Comparison of ENCODE assay signal across 8 cellular contexts in genomic region chr10:124462348-124462695, GRCh38. TPM values are rescaled to one million over a fixed set of nuclear protein-coding genes. Genes with fewer than 3 reads are reported as not detected.
DNase-seq lines count a peak whose midpoint lies in the region; ATAC-seq, FAIRE-seq and TF ChIP-seq lines count a peak whose summit lies in the region.

No MANE protein-coding gene starts in this region.

- H3K27ac ChIP-seq in astrocyte (ENCODE audit: low read depth, low read length) (peak overlapping the region; percentile 26), thymus (ENCODE audit: low read depth) (no peak overlapping the region)

- no peaks in the 10 kb centered on the region for H3K36me3 ChIP-seq in astrocyte (ENCODE audit: insufficient read depth, low read length)
- H3K36me3 ChIP-seq in thymus (ENCODE audit: control insufficient read depth, insufficient read depth) = no peaks in the 10 kb centered on the region

- H3K4me1 ChIP-seq in astrocyte (ENCODE audit: insufficient read depth, low read length) (peaks cover 4% of the 10 kb centered on the region), thymus (ENCODE audit: control insufficient read depth, insufficient read depth, low read length) (peaks cover 7% of the 10 kb centered on the region)

- 79 to 83% methylated on average over 8 of the region's 8 CpGs for WGBS in lower leg skin, 2 donors
- 83% methylated on average over 8 of the region's 8 CpGs for WGBS in thymus

- H3K4me3 Mint-ChIP-seq in activated CD4-positive, alpha-beta T cell treated with anti-CD3 and anti-CD28 coated beads, Interleukin-2, amount 10 ng/mL, durations not matched to agents 7 days and 5 days = peak overlapping the region; percentile 85
- H3K4me3 Mint-ChIP-seq in astrocyte (ENCODE audit: unreplicated experiment) = peak overlapping the region; percentile 87

- H4K20me1 ChIP-seq in astrocyte (ENCODE audit: insufficient read depth, low read length) = peaks cover 9% of the 10 kb centered on the region

- no peak for TF ChIP-seq POLR2A in lower leg skin (IDR thresholded peaks at IDR 0.05)

- H3K4me1 Mint-ChIP-seq in activated CD4-positive, alpha-beta T cell treated with anti-CD3 and anti-CD28 coated beads, Interleukin-2, amount 10 ng/mL, durations not matched to agents 7 days and 5 days = peaks cover 35% of the 10 kb centered on the region
- peaks cover 3% of the 10 kb centered on the region for H3K4me1 Mint-ChIP-seq in astrocyte (ENCODE audit: low read depth, unreplicated experiment)

- ATAC-seq in esophagus mucosa (no peak), left colon (no peak)

- FAIRE-seq in astrocyte (lab: Jason Lieb, UNC) = no peak

- peaks cover 11% of the 10 kb centered on the region for H3K36me3 Mint-ChIP-seq in activated CD4-positive, alpha-beta T cell treated with anti-CD3 and anti-CD28 coated beads, Interleukin-2, amount 10 ng/mL, durations not matched to agents 7 days and 5 days (ENCODE audit: low read depth)
- no peaks in the 10 kb centered on the region for H3K36me3 Mint-ChIP-seq in astrocyte (ENCODE audit: low read depth, unreplicated experiment)

- no peaks in the 10 kb centered on the region for H3K9me3 Mint-ChIP-seq in activated CD4-positive, alpha-beta T cell treated with anti-CD3 and anti-CD28 coated beads, Interleukin-2, amount 10 ng/mL, durations not matched to agents 7 days and 5 days
- peaks cover 7% of the 10 kb centered on the region for H3K9me3 Mint-ChIP-seq in astrocyte (ENCODE audit: unreplicated experiment)

- CTCF ChIA-PET in activated CD4-positive, alpha-beta T cell treated with anti-CD3 and anti-CD28 coated beads, Interleukin-2, amount 10 ng/mL, durations not matched to agents 7 days and 5 days (lab: Charles Lee) = no interaction called here

- no peak for DNase-seq in activated CD4-positive, alpha-beta T cell treated with anti-CD3 and anti-CD28 coated beads, Interleukin-2, amount 10 ng/mL, durations not matched to agents 7 days and 5 days
- DNase-seq in activated CD4-positive, alpha-beta T cell treated with anti-CD3 and anti-CD28 coated beads for 48 hours = no peak
- DNase-seq in astrocyte (ENCODE audit: low read depth) (no peak), lower leg skin (ENCODE audit: low spot score in 2 of 2) (no peak), OCI-M1 (lab: John Stamatoyannopoulos, UW) (no peak), left colon (no peak)

- no peak for TF ChIP-seq CTCF in astrocyte (IDR thresholded peaks at IDR 0.05; ENCODE audit: insufficient read depth, low read depth, low read length)
- TF ChIP-seq CTCF in lower leg skin (IDR thresholded peaks at IDR 0.05) = no peak

- peak overlapping the region; percentile 96 for H3K4me2 ChIP-seq in astrocyte (ENCODE audit: low read length)

- POLR2A ChIA-PET in activated CD4-positive, alpha-beta T cell treated with anti-CD3 and anti-CD28 coated beads, Interleukin-2, amount 10 ng/mL, durations not matched to agents 7 days and 5 days (lab: Charles Lee) = interaction anchor here (1.2 kb wide), 1 partner anchor 10 kb away, joined by 3 read pairs; no protein-coding TSS in a partner anchor

- H3K27me3 Mint-ChIP-seq in activated CD4-positive, alpha-beta T cell treated with anti-CD3 and anti-CD28 coated beads, Interleukin-2, amount 10 ng/mL, durations not matched to agents 7 days and 5 days = peaks cover 8% of the 10 kb centered on the region
- H3K27me3 Mint-ChIP-seq in astrocyte (ENCODE audit: low read depth, unreplicated experiment) = peaks cover 4% of the 10 kb centered on the region

- H3K9me3 ChIP-seq in astrocyte (ENCODE audit: insufficient read depth, low read depth, low read length) (no peaks in the 10 kb centered on the region), thymus (ENCODE audit: control insufficient read depth) (no peaks in the 10 kb centered on the region)

- intact Hi-C loops in lower leg skin (cut with DNase I; ENCODE audit: low total_unique reads) = no loop called here
- intact Hi-C loops in left colon (cut with DNase I, micrococcal nuclease) = no loop called here

- peak overlapping the region; percentile 98 for H2AFZ ChIP-seq in astrocyte (ENCODE audit: low read depth, low read length)

- H3K9ac ChIP-seq in astrocyte (ENCODE audit: low read length) = peak overlapping the region; percentile 74

- no peaks in the 10 kb centered on the region for H3K79me2 ChIP-seq in astrocyte (ENCODE audit: insufficient read depth, low read length)

- H3K4me3 ChIP-seq in astrocyte (ENCODE audit: insufficient read depth, low read depth, low read length) (peak overlapping the region; percentile 77), lower leg skin (ENCODE audit: low read depth, poor library complexity, severe bottlenecking) (peak overlapping the region; percentile 49), thymus (ENCODE audit: low read length) (peak overlapping the region; percentile 97)

- H3K27me3 ChIP-seq in astrocyte (ENCODE audit: insufficient read depth, low read length) = peaks cover 10% of the 10 kb centered on the region
- no peaks in the 10 kb centered on the region for H3K27me3 ChIP-seq in thymus (ENCODE audit: control insufficient read depth, insufficient read depth)

- H3K27ac Mint-ChIP-seq in activated CD4-positive, alpha-beta T cell treated with anti-CD3 and anti-CD28 coated beads, Interleukin-2, amount 10 ng/mL, durations not matched to agents 7 days and 5 days = peak overlapping the region; percentile 89
- no peak overlapping the region for H3K27ac Mint-ChIP-seq in astrocyte (ENCODE audit: unreplicated experiment)

RNA-seq across cellular contexts. Expression of gene LHPP, which starts 0.7 kb away (rescaled TPM):
- 10 to 100 TPM; 24.2 to 28.0 TPM for total RNA-seq in activated CD4-positive, alpha-beta T cell treated with anti-CD3 and anti-CD28 coated beads, Interleukin-2, amount 10 ng/mL, durations not matched to agents 7 days and 5 days
- 6.9 and 9.7 TPM in 2 replicates for total RNA-seq in astrocyte
- 10 to 100 TPM in 3 of 4 donors, 1 to 10 TPM in 1; 8.7 to 19.9 (median 15.5) TPM for total RNA-seq in lower leg skin
- polyA plus RNA-seq in thymus = 13.5 TPM
- total RNA-seq in esophagus mucosa = 23.2 TPM
- 10 to 100 TPM; 26.1 to 29.8 TPM for total RNA-seq in left colon

RNA-seq across cellular contexts. Expression of gene NKX1-2, which starts 12.5 kb away (rescaled TPM):
- total RNA-seq in activated CD4-positive, alpha-beta T cell treated with anti-CD3 and anti-CD28 coated beads, Interleukin-2, amount 10 ng/mL, durations not matched to agents 7 days and 5 days = not detected
- total RNA-seq in astrocyte = 0.07 TPM in 1 of 2 replicates, not detected in the other
- total RNA-seq in lower leg skin = 1 to 10 TPM in 3 of 4 donors, under 1 TPM in 1; 0.78 to 2.4 (median 1.3) TPM
- polyA plus RNA-seq in thymus = 0.05 TPM
- 0.16 TPM for total RNA-seq in esophagus mucosa
- not detected for total RNA-seq in left colon

RNA-seq across cellular contexts. Expression of gene OAT, which starts 43.6 kb away (rescaled TPM):
- 10 to 100 TPM; 30.2 to 35.4 TPM for total RNA-seq in activated CD4-positive, alpha-beta T cell treated with anti-CD3 and anti-CD28 coated beads, Interleukin-2, amount 10 ng/mL, durations not matched to agents 7 days and 5 days
- total RNA-seq in astrocyte = 119 and 120 TPM in 2 replicates
- 10 to 100 TPM; 63.5 to 98.1 (median 92.1) TPM for total RNA-seq in lower leg skin
- 50.9 TPM for polyA plus RNA-seq in thymus
- 104 TPM for total RNA-seq in esophagus mucosa
- 10 to 100 TPM; 61.0 to 70.0 TPM for total RNA-seq in left colon
